Comparison of ENCODE assay signal across 8 cellular contexts in genomic region chr7:55570939-55571338, GRCh38. TPM values are rescaled to one million over a fixed set of nuclear protein-coding genes. Genes with fewer than 3 reads are reported as not detected.
DNase-seq lines count a peak whose midpoint lies in the region; TF ChIP-seq lines count a peak whose summit lies in the region.

No MANE protein-coding gene starts in this region.

- H3K27ac ChIP-seq in OCI-LY3 (ENCODE audit: low read length) (peak overlapping the region; percentile 95), ectodermal cell (ENCODE audit: insufficient read depth, low read depth, low read length, poor library complexity, severe bottlenecking) (no peak overlapping the region)

- peak overlapping the region; percentile 95 for H3K4me2 ChIP-seq in OCI-LY3 (ENCODE audit: low read length)

- H3K27ac Mint-ChIP-seq in nephron progenitor cell, result no peak overlapping the region

- peak overlapping the region; percentile 93 for H3K9ac ChIP-seq in OCI-LY3 (ENCODE audit: low read length)

- H3K9me3 ChIP-seq in OCI-LY3 (ENCODE audit: insufficient read depth, low read length) (no peaks in the 10 kb centered on the region), ectodermal cell (ENCODE audit: control insufficient read depth, low read length) (no peaks in the 10 kb centered on the region)

- H3K36me3 Mint-ChIP-seq in nephron progenitor cell (ENCODE audit: low read depth), result peaks cover 16% of the 10 kb centered on the region

- H3K4me1 ChIP-seq in OCI-LY3 (ENCODE audit: low read length) (peaks cover 56% of the 10 kb centered on the region), ectodermal cell (ENCODE audit: control insufficient read depth, insufficient read depth, low read length) (peaks cover 12% of the 10 kb centered on the region)

- peaks cover 31% of the 10 kb centered on the region for H3K36me3 ChIP-seq in OCI-LY3 (replicated peaks; ENCODE audit: low read depth, low read length)
- H3K36me3 ChIP-seq in ectodermal cell (ENCODE audit: control insufficient read depth, insufficient read depth, low read length), result no peaks in the 10 kb centered on the region

- peak overlapping the region; percentile 83 for H3K4me3 ChIP-seq in OCI-LY3 (ENCODE audit: low read length)
- H3K4me3 ChIP-seq in ectodermal cell (ENCODE audit: insufficient read depth, low read depth, low read length), result peak overlapping the region; percentile 80

- H3K9me3 Mint-ChIP-seq in nephron progenitor cell, result no peaks in the 10 kb centered on the region

- no peak for TF ChIP-seq CTCF in OCI-LY3 (IDR thresholded peaks at IDR 0.05; ENCODE audit: low read depth, low read length)
- TF ChIP-seq CTCF in nephron progenitor cell (IDR thresholded peaks at IDR 0.05), result no peak

- H3K4me1 Mint-ChIP-seq in nephron progenitor cell, result peaks cover 51% of the 10 kb centered on the region

- 21 to 27% methylated on average over 5 of the region's 5 CpGs for WGBS in ectodermal cell, 2 experiments

- H4K20me1 ChIP-seq in OCI-LY3 (ENCODE audit: insufficient read depth, low read length), result peaks cover 39% of the 10 kb centered on the region

- peak; percentile 83 for DNase-seq in GM03348 (ENCODE audit: low spot score)
- DNase-seq in nephron progenitor cell, result no peak
- DNase-seq in NCI-H187 (lab: John Stamatoyannopoulos, UW), result no peak
- DNase-seq in NCI-H187 treated with DMSO at 0.1 percent for 48 hours (lab: John Stamatoyannopoulos, UW), result no peak
- DNase-seq in erythroblast (lab: John Stamatoyannopoulos, UW), result no peak
- no peak for DNase-seq in NCI-H524 treated with DMSO at 0.1 percent for 48 hours (lab: John Stamatoyannopoulos, UW)

- no peak overlapping the region for H2AFZ ChIP-seq in OCI-LY3 (ENCODE audit: low read depth, low read length)

- H3K27me3 Mint-ChIP-seq in nephron progenitor cell (ENCODE audit: low read depth, poor library complexity), result peaks cover 36% of the 10 kb centered on the region

- peaks cover 85% of the 10 kb centered on the region for H3K79me2 ChIP-seq in OCI-LY3 (ENCODE audit: low read length)

- no peak for TF ChIP-seq POLR2A in erythroblast (IDR thresholded peaks at IDR 0.05; ENCODE audit: low read length)

- H3K27me3 ChIP-seq in OCI-LY3 (ENCODE audit: low read depth, low read length) (no peaks in the 10 kb centered on the region), ectodermal cell (ENCODE audit: control insufficient read depth, insufficient read depth, low read length, poor library complexity, severe bottlenecking) (peaks cover 19% of the 10 kb centered on the region)

- H3K4me3 Mint-ChIP-seq in nephron progenitor cell, result peak overlapping the region; percentile 91

RNA-seq across cellular contexts. Expression of gene VOPP1, which starts 1.4 kb away (rescaled TPM):
- 58.4 TPM for polyA plus RNA-seq in ectodermal cell (2013, experiment 1 of 4)
- polyA plus RNA-seq in ectodermal cell (2013, experiment 2 of 4), result 58.9 TPM
- 44.8 TPM for polyA plus RNA-seq in ectodermal cell (2013, experiment 3 of 4)
- 46.7 TPM for polyA plus RNA-seq in ectodermal cell (2013, experiment 4 of 4)
